2 cellular contexts compared by ENCODE assay signal in genomic region chr3:102471001-102471400, GRCh38.
TF ChIP-seq lines count a peak whose summit lies in the region.

No MANE protein-coding gene starts in this region.

TF ChIP-seq in SK-N-SH, 30 proteins besides CTCF, POLR2A, EP300 and RAD21 (continued from another document):
- TF ChIP-seq FOXJ3 (CRISPR knock-in tag; IDR thresholded peaks at IDR 0.05) (no peak), NFIC (IDR thresholded peaks at IDR 0.05; ENCODE audit: borderline replicate concordance) (no peak), TEAD4 (IDR thresholded peaks at IDR 0.05; ENCODE audit: borderline replicate concordance, insufficient read depth) (no peak), FOSL2 (IDR thresholded peaks at IDR 0.05; ENCODE audit: borderline replicate concordance, low read depth) (no peak), TAF1 (IDR thresholded peaks at IDR 0.05; ENCODE audit: borderline replicate concordance, low read depth, low read length) (no peak), RCOR1 (IDR thresholded peaks at IDR 0.05; ENCODE audit: low read length) (no peak), TCF12 (IDR thresholded peaks at IDR 0.05) (no peak), GABPA (IDR thresholded peaks at IDR 0.05; ENCODE audit: low read depth) (no peak)
- TF ChIP-seq, protein P1, sequence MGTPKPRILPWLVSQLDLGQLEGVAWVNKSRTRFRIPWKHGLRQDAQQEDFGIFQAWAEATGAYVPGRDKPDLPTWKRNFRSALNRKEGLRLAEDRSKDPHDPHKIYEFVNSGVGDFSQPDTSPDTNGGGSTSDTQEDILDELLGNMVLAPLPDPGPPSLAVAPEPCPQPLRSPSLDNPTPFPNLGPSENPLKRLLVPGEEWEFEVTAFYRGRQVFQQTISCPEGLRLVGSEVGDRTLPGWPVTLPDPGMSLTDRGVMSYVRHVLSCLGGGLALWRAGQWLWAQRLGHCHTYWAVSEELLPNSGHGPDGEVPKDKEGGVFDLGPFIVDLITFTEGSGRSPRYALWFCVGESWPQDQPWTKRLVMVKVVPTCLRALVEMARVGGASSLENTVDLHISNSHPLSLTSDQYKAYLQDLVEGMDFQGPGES (IDR thresholded peaks at IDR 0.05; ENCODE audit: low read depth, low read length): no peak
- TF ChIP-seq, protein P2, sequence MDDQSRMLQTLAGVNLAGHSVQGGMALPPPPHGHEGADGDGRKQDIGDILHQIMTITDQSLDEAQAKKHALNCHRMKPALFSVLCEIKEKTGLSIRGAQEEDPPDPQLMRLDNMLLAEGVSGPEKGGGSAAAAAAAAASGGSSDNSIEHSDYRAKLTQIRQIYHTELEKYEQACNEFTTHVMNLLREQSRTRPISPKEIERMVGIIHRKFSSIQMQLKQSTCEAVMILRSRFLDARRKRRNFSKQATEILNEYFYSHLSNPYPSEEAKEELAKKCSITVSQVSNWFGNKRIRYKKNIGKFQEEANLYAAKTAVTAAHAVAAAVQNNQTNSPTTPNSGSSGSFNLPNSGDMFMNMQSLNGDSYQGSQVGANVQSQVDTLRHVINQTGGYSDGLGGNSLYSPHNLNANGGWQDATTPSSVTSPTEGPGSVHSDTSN (IDR thresholded peaks at IDR 0.05): no peak

TF ChIP-seq in SK-N-SH treated with all-trans-retinoic acid at 6 μM for 48 hours, 23 proteins besides CTCF, POLR2A, EP300 and RAD21 (continued from another document):
- TF ChIP-seq, protein P3, sequence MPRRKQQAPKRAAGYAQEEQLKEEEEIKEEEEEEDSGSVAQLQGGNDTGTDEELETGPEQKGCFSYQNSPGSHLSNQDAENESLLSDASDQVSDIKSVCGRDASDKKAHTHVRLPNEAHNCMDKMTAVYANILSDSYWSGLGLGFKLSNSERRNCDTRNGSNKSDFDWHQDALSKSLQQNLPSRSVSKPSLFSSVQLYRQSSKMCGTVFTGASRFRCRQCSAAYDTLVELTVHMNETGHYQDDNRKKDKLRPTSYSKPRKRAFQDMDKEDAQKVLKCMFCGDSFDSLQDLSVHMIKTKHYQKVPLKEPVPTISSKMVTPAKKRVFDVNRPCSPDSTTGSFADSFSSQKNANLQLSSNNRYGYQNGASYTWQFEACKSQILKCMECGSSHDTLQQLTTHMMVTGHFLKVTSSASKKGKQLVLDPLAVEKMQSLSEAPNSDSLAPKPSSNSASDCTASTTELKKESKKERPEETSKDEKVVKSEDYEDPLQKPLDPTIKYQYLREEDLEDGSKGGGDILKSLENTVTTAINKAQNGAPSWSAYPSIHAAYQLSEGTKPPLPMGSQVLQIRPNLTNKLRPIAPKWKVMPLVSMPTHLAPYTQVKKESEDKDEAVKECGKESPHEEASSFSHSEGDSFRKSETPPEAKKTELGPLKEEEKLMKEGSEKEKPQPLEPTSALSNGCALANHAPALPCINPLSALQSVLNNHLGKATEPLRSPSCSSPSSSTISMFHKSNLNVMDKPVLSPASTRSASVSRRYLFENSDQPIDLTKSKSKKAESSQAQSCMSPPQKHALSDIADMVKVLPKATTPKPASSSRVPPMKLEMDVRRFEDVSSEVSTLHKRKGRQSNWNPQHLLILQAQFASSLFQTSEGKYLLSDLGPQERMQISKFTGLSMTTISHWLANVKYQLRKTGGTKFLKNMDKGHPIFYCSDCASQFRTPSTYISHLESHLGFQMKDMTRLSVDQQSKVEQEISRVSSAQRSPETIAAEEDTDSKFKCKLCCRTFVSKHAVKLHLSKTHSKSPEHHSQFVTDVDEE (CRISPR knock-in tag; IDR thresholded peaks at IDR 0.05): no peak
- no peak for TF ChIP-seq CREB5 (CRISPR knock-in tag; IDR thresholded peaks at IDR 0.05; ENCODE audit: low read depth)
- TF ChIP-seq OSR1 (CRISPR knock-in tag; IDR thresholded peaks at IDR 0.05): no peak
- TF ChIP-seq ZFP3 (CRISPR knock-in tag; IDR thresholded peaks at IDR 0.05): no peak
